1 cellular context compared by ENCODE assay signal in genomic region chr6:166005846-166006592, GRCh38.
TF ChIP-seq lines count a peak whose summit lies in the region.

No MANE protein-coding gene starts in this region.

TF ChIP-seq in HEK293, 187 proteins besides CTCF, POLR2A, EP300 and RAD21 (continued from another document):
- TF ChIP-seq ZNF624 (tag by site-specific recombination; IDR thresholded peaks at IDR 0.05) (no peak), ZBTB21 (tag by site-specific recombination; IDR thresholded peaks at IDR 0.05) (peak; percentile 91), ZNF19 (tag by site-specific recombination; IDR thresholded peaks at IDR 0.05; ENCODE audit: low read depth) (no peak), ZNF501 (tag by site-specific recombination; IDR thresholded peaks at IDR 0.05) (no peak), ZNF747 (tag by site-specific recombination; IDR thresholded peaks at IDR 0.05) (no peak), SCRT2 (tag by site-specific recombination; IDR thresholded peaks at IDR 0.05) (no peak), OSR2 (tag by site-specific recombination; IDR thresholded peaks at IDR 0.05) (peak; percentile 81), ZNF114 (tag by site-specific recombination; IDR thresholded peaks at IDR 0.05) (no peak), KLF16 (tag by site-specific recombination; IDR thresholded peaks at IDR 0.05) (0 out of 2 replicates have a peak, but pooled peaks have one; percentile 10), ZNF664 (tag by site-specific recombination; IDR thresholded peaks at IDR 0.05) (no peak), SP7 (tag by site-specific recombination; IDR thresholded peaks at IDR 0.05) (peak; percentile 77), ZSCAN16 (tag by site-specific recombination; IDR thresholded peaks at IDR 0.05) (0 out of 2 replicates have a peak, but pooled peaks have one; percentile 26), TRIM28 (IDR thresholded peaks at IDR 0.05; ENCODE audit: borderline replicate concordance, low read length) (no peak), HOXA7 (CRISPR knock-in tag; IDR thresholded peaks at IDR 0.05; ENCODE audit: borderline replicate concordance) (no peak), PRDM6 (tag by site-specific recombination; IDR thresholded peaks at IDR 0.05) (peak; percentile 92), ZNF37A (tag by site-specific recombination; IDR thresholded peaks at IDR 0.05) (no peak), ZNF221 (tag by site-specific recombination; IDR thresholded peaks at IDR 0.05; ENCODE audit: borderline replicate concordance) (no peak)
- TF ChIP-seq, protein P1, sequence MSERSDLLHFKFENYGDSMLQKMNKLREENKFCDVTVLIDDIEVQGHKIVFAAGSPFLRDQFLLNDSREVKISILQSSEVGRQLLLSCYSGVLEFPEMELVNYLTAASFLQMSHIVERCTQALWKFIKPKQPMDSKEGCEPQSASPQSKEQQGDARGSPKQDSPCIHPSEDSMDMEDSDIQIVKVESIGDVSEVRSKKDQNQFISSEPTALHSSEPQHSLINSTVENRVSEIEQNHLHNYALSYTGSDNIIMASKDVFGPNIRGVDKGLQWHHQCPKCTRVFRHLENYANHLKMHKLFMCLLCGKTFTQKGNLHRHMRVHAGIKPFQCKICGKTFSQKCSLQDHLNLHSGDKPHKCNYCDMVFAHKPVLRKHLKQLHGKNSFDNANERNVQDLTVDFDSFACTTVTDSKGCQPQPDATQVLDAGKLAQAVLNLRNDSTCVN (tag by site-specific recombination; optimal IDR thresholded peaks at IDR 0.05), result peak; percentile 14
- TF ChIP-seq, protein P2, sequence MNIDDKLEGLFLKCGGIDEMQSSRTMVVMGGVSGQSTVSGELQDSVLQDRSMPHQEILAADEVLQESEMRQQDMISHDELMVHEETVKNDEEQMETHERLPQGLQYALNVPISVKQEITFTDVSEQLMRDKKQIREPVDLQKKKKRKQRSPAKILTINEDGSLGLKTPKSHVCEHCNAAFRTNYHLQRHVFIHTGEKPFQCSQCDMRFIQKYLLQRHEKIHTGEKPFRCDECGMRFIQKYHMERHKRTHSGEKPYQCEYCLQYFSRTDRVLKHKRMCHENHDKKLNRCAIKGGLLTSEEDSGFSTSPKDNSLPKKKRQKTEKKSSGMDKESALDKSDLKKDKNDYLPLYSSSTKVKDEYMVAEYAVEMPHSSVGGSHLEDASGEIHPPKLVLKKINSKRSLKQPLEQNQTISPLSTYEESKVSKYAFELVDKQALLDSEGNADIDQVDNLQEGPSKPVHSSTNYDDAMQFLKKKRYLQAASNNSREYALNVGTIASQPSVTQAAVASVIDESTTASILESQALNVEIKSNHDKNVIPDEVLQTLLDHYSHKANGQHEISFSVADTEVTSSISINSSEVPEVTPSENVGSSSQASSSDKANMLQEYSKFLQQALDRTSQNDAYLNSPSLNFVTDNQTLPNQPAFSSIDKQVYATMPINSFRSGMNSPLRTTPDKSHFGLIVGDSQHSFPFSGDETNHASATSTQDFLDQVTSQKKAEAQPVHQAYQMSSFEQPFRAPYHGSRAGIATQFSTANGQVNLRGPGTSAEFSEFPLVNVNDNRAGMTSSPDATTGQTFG (tag by site-specific recombination; IDR thresholded peaks at IDR 0.05; ENCODE audit: borderline replicate concordance), result no peak
TF ChIP-seq in HEK293: peak in this region for 56.
